8 cellular contexts compared by ENCODE assay signal in genomic region chr6:132512638-132513632, GRCh38. TPM values are rescaled to one million over a fixed set of nuclear protein-coding genes. Genes with fewer than 3 reads are reported as not detected.
A peak's percentile ranks its signal among the peaks of the same experiment; 100 is the strongest.
DNase-seq lines count a peak whose midpoint lies in the region; ATAC-seq and TF ChIP-seq lines count a peak whose summit lies in the region.

STX7 (minus strand) TSS chr6:132513116; CDS start chr6:132503530, 9,586 bp downstream.

- TF ChIP-seq EP300 in esophagus muscularis mucosa (IDR thresholded peaks at IDR 0.05): no peak

- intact Hi-C loops in esophagus muscularis mucosa (cut with DNase I): no loop called here

- H3K27me3 ChIP-seq in esophagus muscularis mucosa (no peaks in the 10 kb centered on the region), muscle layer of duodenum (ENCODE audit: low read depth, low read length) (no peaks in the 10 kb centered on the region)

- peak; percentile 95 for ATAC-seq in GM21723 (IDR thresholded peaks at IDR 0.05; ENCODE audit: unreplicated experiment)

- peak within 1 kb of the TSS; percentile 77 to 83 (median 81) for H3K4me3 ChIP-seq in esophagus muscularis mucosa
- peak within 1 kb of the TSS; percentile 95 to 99 for H3K4me3 ChIP-seq in muscle layer of duodenum (ENCODE audit: low read depth in 1 of 2, low read length in 2 of 2)

- peak; percentile 77 for TF ChIP-seq POLR2A in esophagus muscularis mucosa (IDR thresholded peaks at IDR 0.05; ENCODE audit: low read depth)

- peak; percentile 60 for DNase-seq in DMS79 (lab: John Stamatoyannopoulos, UW)
- DNase-seq in KBM-7: peak; percentile 94
- peak; percentile 87 for DNase-seq in RKO (ENCODE audit: low spot score)
- peak; percentile 76 for DNase-seq in activated T-helper 1 cell treated with Interleukin-2 at 50 U/mL for 16 hours (ENCODE audit: low read depth)
- DNase-seq in esophagus muscularis mucosa (ENCODE audit: extremely low spot score): peak; percentile 97
- peak; percentile 77 for DNase-seq in stimulated activated CD8-positive, alpha-beta memory T cell treated with anti-CD3 and anti-CD28 coated beads, Interleukin-7, amount 100 ng/mL, for 24 hours (ENCODE audit: low read depth)

- H3K27ac ChIP-seq in esophagus muscularis mucosa (replicated peaks in 1 of 4): peak within 1 kb of the TSS; percentile 86 to 87 (median 86)
- H3K27ac ChIP-seq in muscle layer of duodenum (ENCODE audit: low read length): peak within 1 kb of the TSS; percentile 71

- TF ChIP-seq CTCF in esophagus muscularis mucosa (IDR thresholded peaks at IDR 0.05): no peak

- under 1% methylated on average over 53 of the region's 67 CpGs for WGBS in esophagus muscularis mucosa

- H3K36me3 ChIP-seq in esophagus muscularis mucosa: no peaks in the 10 kb centered on the region
- H3K36me3 ChIP-seq in muscle layer of duodenum (ENCODE audit: control insufficient read depth in 1 of 2, insufficient read depth in 2 of 2, low read length in 2 of 2): no peaks in the 10 kb centered on the region

- peaks cover 29 to 46% (median 43%) of the 10 kb centered on the region in 4 donors for H3K4me1 ChIP-seq in esophagus muscularis mucosa
- peaks cover 9 to 16% of the 10 kb centered on the region in 2 donors for H3K4me1 ChIP-seq in muscle layer of duodenum (ENCODE audit: control insufficient read depth in 1 of 2, insufficient read depth in 2 of 2, low read length in 2 of 2)

- in situ Hi-C loops in KBM-7 (cut with MboI; ENCODE audit: low pct_unique_long_range_greater_than_20kb, low sequenced_read_pairs): no loop called here

- H3K9me3 ChIP-seq in esophagus muscularis mucosa (no peaks in the 10 kb centered on the region), muscle layer of duodenum (ENCODE audit: control insufficient read depth in 1 of 2, low read length in 2 of 2) (no peaks in the 10 kb centered on the region)

RNA-seq across cellular contexts. Expression of gene STX7, which starts in this region (rescaled TPM):
- total RNA-seq in esophagus muscularis mucosa: 10 to 100 TPM; 43.2 to 81.4 (median 49.9) TPM

Comparison
In these comparisons a context has a peak if more than half of its experiments do, and no peak if none do; other contexts are left out.
1. Peak in every context shown above with its lines: DNase-seq, ATAC-seq, H3K4me3 ChIP-seq and H3K27ac ChIP-seq.